In genomic region chr2:231663458-231664290, GRCh38 we compare ENCODE assay signal across 10 cellular contexts. TPM values are rescaled to one million over a fixed set of nuclear protein-coding genes. Genes with fewer than 3 reads are reported as not detected.
A peak's percentile ranks its signal among the peaks of the same experiment; 100 is the strongest.
DNase-seq lines count a peak whose midpoint lies in the region; ATAC-seq and TF ChIP-seq lines count a peak whose summit lies in the region.
"Had no signal": no experiment of that assay in that cellular context is flagged by ENCODE, and none has a peak within 500 bp of the region (broad histone marks: within the 10 kb centered on the region; RNA-seq: fewer than 3 reads in every experiment).

No MANE protein-coding gene starts in this region.

- H3K4me3 Mint-ChIP-seq in activated T-cell treated with anti-CD3 and anti-CD28 coated beads, Interleukin-2, amount 50 U/mL, for 72 hours = peak overlapping the region; percentile 74 to 77
- H3K4me3 Mint-ChIP-seq in activated B cell treated with CpG ODN at 0.5 μM for 24 hours = peak overlapping the region; percentile 74
- H3K4me3 Mint-ChIP-seq in memory B cell = peak overlapping the region; percentile 78

- H3K4me1 ChIP-seq in thymus (ENCODE audit: control insufficient read depth, insufficient read depth, low read length) = peaks cover 27% of the 10 kb centered on the region
- peaks cover 43% of the 10 kb centered on the region for H3K4me1 ChIP-seq in body of pancreas

- peaks cover 30% of the 10 kb centered on the region for H3K4me1 Mint-ChIP-seq in activated T-cell treated with anti-CD3 and anti-CD28 coated beads, Interleukin-2, amount 50 U/mL, for 72 hours (ENCODE audit: low read depth)
- H3K4me1 Mint-ChIP-seq in activated B cell treated with CpG ODN at 0.5 μM for 24 hours = peaks cover 82% of the 10 kb centered on the region
- peaks cover 27% of the 10 kb centered on the region for H3K4me1 Mint-ChIP-seq in memory B cell

- no peak for ATAC-seq in activated T-cell treated with anti-CD3 and anti-CD28 coated beads, Interleukin-2, amount 50 U/mL, for 72 hours (replicated peaks in 1 of 2)
- no peak for ATAC-seq in activated B cell treated with CpG ODN at 0.5 μM for 24 hours (ENCODE audit: low read depth)
- ATAC-seq in memory B cell (ENCODE audit: low read depth) = no peak
- no peak for ATAC-seq in body of pancreas
- no peak for ATAC-seq in HG02798 (IDR thresholded peaks at IDR 0.05; ENCODE audit: poor library complexity, unreplicated experiment)

- peaks cover 0 to 6% of the 10 kb centered on the region in 2 donors for H3K9me3 Mint-ChIP-seq in activated T-cell treated with anti-CD3 and anti-CD28 coated beads, Interleukin-2, amount 50 U/mL, for 72 hours
- no peaks in the 10 kb centered on the region for H3K9me3 Mint-ChIP-seq in activated B cell treated with CpG ODN at 0.5 μM for 24 hours
- H3K9me3 Mint-ChIP-seq in memory B cell = peaks cover 4% of the 10 kb centered on the region

- POLR2A ChIA-PET in activated B cell treated with CpG ODN at 0.5 μM for 24 hours (lab: Charles Lee) = interaction anchor here (0.5 to 22.2 kb wide), 4 partner anchors 10 to 116 kb away, joined by 12 to 1242 read pairs (median 413); partner anchors contain the start of gene PTMA

- H3K36me3 Mint-ChIP-seq in activated T-cell treated with anti-CD3 and anti-CD28 coated beads, Interleukin-2, amount 50 U/mL, for 72 hours (ENCODE audit: insufficient read depth in 2 of 2) = peaks cover 0 to 2% of the 10 kb centered on the region in 2 donors
- no peaks in the 10 kb centered on the region for H3K36me3 Mint-ChIP-seq in activated B cell treated with CpG ODN at 0.5 μM for 24 hours (ENCODE audit: low read depth)
- H3K36me3 Mint-ChIP-seq in memory B cell = peaks cover 2% of the 10 kb centered on the region

- no peaks in the 10 kb centered on the region for H3K36me3 ChIP-seq in thymus (ENCODE audit: control insufficient read depth, insufficient read depth)
- H3K36me3 ChIP-seq in body of pancreas (replicated peaks in 1 of 2; ENCODE audit: insufficient read depth in 1 of 2, low read depth in 2 of 2) = no peaks in the 10 kb centered on the region
- H3K36me3 ChIP-seq: BE2C had no signal

- no peak overlapping the region for H3K27ac Mint-ChIP-seq in activated T-cell treated with anti-CD3 and anti-CD28 coated beads, Interleukin-2, amount 50 U/mL, for 72 hours
- H3K27ac Mint-ChIP-seq in activated B cell treated with CpG ODN at 0.5 μM for 24 hours (peak overlapping the region; percentile 92), memory B cell (peak overlapping the region; percentile 96)

- H3K27me3 Mint-ChIP-seq in activated T-cell treated with anti-CD3 and anti-CD28 coated beads, Interleukin-2, amount 50 U/mL, for 72 hours (ENCODE audit: low read depth) = no peaks in the 10 kb centered on the region
- H3K27me3 Mint-ChIP-seq in activated B cell treated with CpG ODN at 0.5 μM for 24 hours = no peaks in the 10 kb centered on the region
- H3K27me3 Mint-ChIP-seq in memory B cell = no peaks in the 10 kb centered on the region

- TF ChIP-seq CTCF in activated B cell treated with CpG ODN at 0.5 μM for 24 hours (IDR thresholded peaks at IDR 0.05) (no peak), body of pancreas (IDR thresholded peaks at IDR 0.05) (no peak)

- H3K27ac ChIP-seq in thymus (ENCODE audit: low read depth) (peak overlapping the region; percentile 65), body of pancreas (no peak overlapping the region)

- H3K4me3 ChIP-seq in thymus (ENCODE audit: low read length) (no peak overlapping the region), body of pancreas (no peak overlapping the region)

- H3K27me3 ChIP-seq in thymus (ENCODE audit: control insufficient read depth, insufficient read depth) (no peaks in the 10 kb centered on the region), body of pancreas (no peaks in the 10 kb centered on the region)
- H3K27me3 ChIP-seq: BE2C had no signal

- no peak for TF ChIP-seq POLR2A in body of pancreas (IDR thresholded peaks at IDR 0.05)

- CTCF ChIA-PET in activated B cell treated with CpG ODN at 0.5 μM for 24 hours (lab: Charles Lee) = interaction anchor here (1.3 to 2.4 kb wide), 2 partner anchors 9 to 11 kb away, joined by 7 to 9 read pairs; no protein-coding TSS in a partner anchor

- intact Hi-C loops in activated B cell treated with CpG ODN at 0.5 μM for 24 hours (cut with micrococcal nuclease) (no loop called here), body of pancreas (cut with DNase I) (no loop called here)

- DNase-seq in activated T-cell treated with anti-CD3 and anti-CD28 coated beads, Interleukin-2, amount 50 U/mL, for 72 hours = no peak
- no peak for DNase-seq in activated T-cell treated with anti-CD3 and anti-CD28 coated beads, Interleukin-2, amount 50 U/mL, for 48 hours
- no peak for DNase-seq in activated B cell treated with CpG ODN at 0.5 μM for 24 hours
- no peak for DNase-seq in memory B cell (ENCODE audit: low spot score in 2 of 2)
- DNase-seq in NCI-H748 (lab: John Stamatoyannopoulos, UW; ENCODE audit: unreplicated experiment) = no peak
- no peak for DNase-seq in body of pancreas
- DNase-seq: BE2C, dermis blood vessel endothelial cell had no signal

- no peaks in the 10 kb centered on the region for H3K9me3 ChIP-seq in thymus (ENCODE audit: control insufficient read depth)
- H3K9me3 ChIP-seq in body of pancreas = no peaks in the 10 kb centered on the region
- H3K9me3 ChIP-seq: BE2C had no signal

- 98% methylated on average over 28 of the region's 28 CpGs for WGBS in thymus
- WGBS in body of pancreas, 2 donors = 95 to 98% methylated on average over 20 to 28 of the region's 28 CpGs

RNA-seq across cellular contexts. Expression of gene PTMA, which starts 44.7 kb away (rescaled TPM):
- total RNA-seq in activated T-cell treated with anti-CD3 and anti-CD28 coated beads, Interleukin-2, amount 50 U/mL, for 72 hours = 1,000 to 10,000 TPM; 1,057 to 1,154 TPM
- total RNA-seq in activated B cell treated with CpG ODN at 0.5 μM for 24 hours (1,531 and 1,680 TPM in 2 replicates), body of pancreas (100 to 1,000 TPM; 532 to 757 TPM)
- 2,183 TPM for polyA plus RNA-seq in thymus
